In the genomic region with DNA sequence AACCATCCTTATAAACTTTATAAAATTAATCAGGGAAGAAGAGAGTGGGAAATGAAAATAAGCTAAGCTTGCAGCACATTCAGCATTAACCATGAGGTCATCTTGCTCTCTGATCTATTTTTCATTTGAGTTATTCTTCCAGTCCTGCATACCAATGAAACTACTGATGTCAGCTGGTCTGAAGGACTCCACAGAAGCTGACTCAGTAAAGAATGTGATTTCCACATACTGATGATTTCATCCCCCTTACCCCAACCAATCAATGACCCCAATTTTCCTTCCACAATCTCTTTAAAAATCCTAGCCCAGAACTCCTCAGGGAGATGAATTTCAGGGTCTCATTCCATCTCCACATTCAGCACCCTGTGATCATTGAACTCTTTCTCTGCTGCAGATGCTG, we compare ENCODE assay signal across 11 cellular contexts. TPM values are rescaled to one million over a fixed set of nuclear protein-coding genes. Genes with fewer than 3 reads are reported as not detected.
DNase-seq lines count a peak whose midpoint lies in the region; ATAC-seq and TF ChIP-seq lines count a peak whose summit lies in the region.
"Had no signal": no experiment of that assay in that cellular context is flagged by ENCODE, and none has a peak within 500 bp of the region (broad histone marks: within the 10 kb centered on the region; RNA-seq: fewer than 3 reads in every experiment).

No MANE protein-coding gene starts in this region.

- H2AK5ac ChIP-seq in trophoblast cell (ENCODE audit: low read length) = no peak overlapping the region

- no peaks in the 10 kb centered on the region for H3K9me3 Mint-ChIP-seq in activated CD8-positive, alpha-beta T cell treated with anti-CD3 and anti-CD28 coated beads, Interleukin-2, amount 10 ng/mL, durations not matched to agents 7 days and 5 days (ENCODE audit: insufficient read depth)
- H3K9me3 Mint-ChIP-seq: activated naive CD4-positive, alpha-beta T cell treated with anti-CD3 and anti-CD28 coated beads, Interleukin-2, amount 10 ng/mL, durations not matched to agents 7 days and 5 days had no signal

- ATAC-seq in activated CD8-positive, alpha-beta T cell treated with anti-CD3 and anti-CD28 coated beads, Interleukin-2, amount 10 ng/mL, durations not matched to agents 7 days and 5 days = no peak
- no peak for ATAC-seq in HG03469 (IDR thresholded peaks at IDR 0.05; ENCODE audit: unreplicated experiment)

- H3K36me3 ChIP-seq in trophoblast cell (ENCODE audit: control insufficient read depth in 1 of 2, insufficient read depth in 2 of 2, low read length in 2 of 2) (no peaks in the 10 kb centered on the region), HAP-1 (replicated peaks) (no peaks in the 10 kb centered on the region)

- H3K79me2 ChIP-seq in trophoblast cell (ENCODE audit: control insufficient read depth, insufficient read depth, low read length, poor library complexity) = no peaks in the 10 kb centered on the region

- DNase-seq in EH (ENCODE audit: low read depth) = peak; percentile 85
- peak; percentile 56 for DNase-seq in RWPE1 (ENCODE audit: low spot score)
- DNase-seq in fibroblast of the aortic adventitia (ENCODE audit: low read depth) = peak; percentile 86
- peak; percentile 11 to 54 for DNase-seq in trophoblast cell
- DNase-seq in activated CD8-positive, alpha-beta T cell treated with anti-CD3 and anti-CD28 coated beads, Interleukin-2, amount 10 ng/mL, durations not matched to agents 7 days and 5 days = no peak
- DNase-seq in HAP-1 (ENCODE audit: low spot score in 2 of 2) = no peak
- DNase-seq in C1 segment of cervical spinal cord (lab: John Stamatoyannopoulos, UW) = no peak
- DNase-seq: activated naive CD4-positive, alpha-beta T cell treated with anti-CD3 and anti-CD28 coated beads, Interleukin-2, amount 10 ng/mL, durations not matched to agents 7 days and 5 days; Kasumi-1; NK-92 treated with Interleukin-12 subunit alpha and Interleukin-12 subunit beta, amount 100 ng/mL, for 24 hours had no signal

- H3K18ac ChIP-seq in trophoblast cell (ENCODE audit: low read length) = no peak overlapping the region

- no peak overlapping the region for H2AFZ ChIP-seq in trophoblast cell (ENCODE audit: insufficient read depth, low read length, poor library complexity)

- no peak overlapping the region for H3K4me2 ChIP-seq in trophoblast cell (ENCODE audit: low read length)

- H3K27me3 ChIP-seq in trophoblast cell (ENCODE audit: insufficient read depth, low read length) = no peaks in the 10 kb centered on the region
- peaks cover 4% of the 10 kb centered on the region; the same call in 1 of the 2 replicates for H3K27me3 ChIP-seq in HAP-1 (ENCODE audit: low read depth)

- no peaks in the 10 kb centered on the region for H3K4me1 Mint-ChIP-seq in activated CD8-positive, alpha-beta T cell treated with anti-CD3 and anti-CD28 coated beads, Interleukin-2, amount 10 ng/mL, durations not matched to agents 7 days and 5 days (ENCODE audit: low read depth)
- H3K4me1 Mint-ChIP-seq: activated naive CD4-positive, alpha-beta T cell treated with anti-CD3 and anti-CD28 coated beads, Interleukin-2, amount 10 ng/mL, durations not matched to agents 7 days and 5 days had no signal

- POLR2A ChIA-PET in RWPE1 (lab: Yijun Ruan, JAX; ENCODE audit: low non-redundant PET) = no interaction called here
- POLR2A ChIA-PET in activated CD8-positive, alpha-beta T cell treated with anti-CD3 and anti-CD28 coated beads, Interleukin-2, amount 10 ng/mL, durations not matched to agents 7 days and 5 days (lab: Charles Lee) = no interaction called here

- H3K4me1 ChIP-seq in trophoblast cell (ENCODE audit: control insufficient read depth in 1 of 2, insufficient read depth in 2 of 2, low read length in 2 of 2) = no peaks in the 10 kb centered on the region
- no peaks in the 10 kb centered on the region for H3K4me1 ChIP-seq in HAP-1

- H3K4ac ChIP-seq in trophoblast cell (ENCODE audit: low read depth, low read length) = no peak overlapping the region

- no peak overlapping the region for H4K8ac ChIP-seq in trophoblast cell (ENCODE audit: low read depth, low read length)

- H3K27me3 Mint-ChIP-seq in activated CD8-positive, alpha-beta T cell treated with anti-CD3 and anti-CD28 coated beads, Interleukin-2, amount 10 ng/mL, durations not matched to agents 7 days and 5 days (ENCODE audit: low read depth) = peaks cover 11% of the 10 kb centered on the region

- in situ Hi-C loops in HAP-1 (cut with MboI; ENCODE audit: low sequenced_read_pairs) = no loop called here

- H3K4me3 ChIP-seq in fibroblast of the aortic adventitia (ENCODE audit: low read depth, low read length) (no peak overlapping the region), trophoblast cell (ENCODE audit: low read depth, low read length) (no peak overlapping the region), HAP-1 (no peak overlapping the region)

- H3K27ac Mint-ChIP-seq in activated CD8-positive, alpha-beta T cell treated with anti-CD3 and anti-CD28 coated beads, Interleukin-2, amount 10 ng/mL, durations not matched to agents 7 days and 5 days = no peak overlapping the region
- H3K27ac Mint-ChIP-seq: activated naive CD4-positive, alpha-beta T cell treated with anti-CD3 and anti-CD28 coated beads, Interleukin-2, amount 10 ng/mL, durations not matched to agents 7 days and 5 days had no signal

- CTCF ChIA-PET in RWPE1 (lab: Yijun Ruan, JAX) = no interaction called here
- CTCF ChIA-PET in activated CD8-positive, alpha-beta T cell treated with anti-CD3 and anti-CD28 coated beads, Interleukin-2, amount 10 ng/mL, durations not matched to agents 7 days and 5 days (lab: Charles Lee) = no interaction called here

- H3K23ac ChIP-seq in trophoblast cell (ENCODE audit: low read length) = no peak overlapping the region

- no peak overlapping the region for H3K27ac ChIP-seq in RWPE1
- no peak overlapping the region for H3K27ac ChIP-seq in trophoblast cell (ENCODE audit: low read depth, low read length)

- no peak overlapping the region for H2BK12ac ChIP-seq in trophoblast cell (ENCODE audit: low read length)

- TF ChIP-seq CTCF in RWPE1 (conservative IDR thresholded peaks at IDR 0.05; ENCODE audit: low read depth) = no peak
- TF ChIP-seq CTCF in fibroblast of the aortic adventitia (IDR thresholded peaks at IDR 0.05; ENCODE audit: insufficient read depth, low read length) = no peak

- H3K4me3 Mint-ChIP-seq in activated CD8-positive, alpha-beta T cell treated with anti-CD3 and anti-CD28 coated beads, Interleukin-2, amount 10 ng/mL, durations not matched to agents 7 days and 5 days = no peak overlapping the region
- H3K4me3 Mint-ChIP-seq: activated naive CD4-positive, alpha-beta T cell treated with anti-CD3 and anti-CD28 coated beads, Interleukin-2, amount 10 ng/mL, durations not matched to agents 7 days and 5 days had no signal

- H3K9me3 ChIP-seq in trophoblast cell (ENCODE audit: insufficient read depth, low read depth, low read length) = no peaks in the 10 kb centered on the region
- H3K9me3 ChIP-seq in HAP-1 = no peaks in the 10 kb centered on the region

- no peak overlapping the region for H2BK120ac ChIP-seq in trophoblast cell (ENCODE audit: insufficient read depth, low read length, poor library complexity)

- no peaks in the 10 kb centered on the region for H3K79me1 ChIP-seq in trophoblast cell (ENCODE audit: low read length)

- no peak overlapping the region for H3K9ac ChIP-seq in trophoblast cell (ENCODE audit: low read length)

- H4K12ac ChIP-seq in trophoblast cell (ENCODE audit: low read depth, low read length) = no peak overlapping the region

- H3K14ac ChIP-seq in trophoblast cell (ENCODE audit: low read length) = no peak overlapping the region

- no peak overlapping the region for H4K91ac ChIP-seq in trophoblast cell (ENCODE audit: low read depth, low read length)

- no peaks in the 10 kb centered on the region for H3K36me3 Mint-ChIP-seq in activated CD8-positive, alpha-beta T cell treated with anti-CD3 and anti-CD28 coated beads, Interleukin-2, amount 10 ng/mL, durations not matched to agents 7 days and 5 days (ENCODE audit: low read depth)
- H3K36me3 Mint-ChIP-seq: activated naive CD4-positive, alpha-beta T cell treated with anti-CD3 and anti-CD28 coated beads, Interleukin-2, amount 10 ng/mL, durations not matched to agents 7 days and 5 days had no signal

- H2BK5ac ChIP-seq in trophoblast cell (ENCODE audit: low read depth, low read length, poor library complexity) = no peak overlapping the region

RNA-seq across cellular contexts. Expression of a gene that starts 18.8 kb away (rescaled TPM):
- total RNA-seq in fibroblast of the aortic adventitia (ENCODE audit: low replicate concordance) = not detected in 2 replicates
- not detected in 2 replicates for polyA plus RNA-seq in trophoblast cell (2013)
- total RNA-seq in activated CD8-positive, alpha-beta T cell treated with anti-CD3 and anti-CD28 coated beads, Interleukin-2, amount 10 ng/mL, durations not matched to agents 7 days and 5 days = not detected

Comparison
In these comparisons a context has a peak if more than half of its experiments do, and no peak if none do; other contexts are left out.
1. DNase-seq: peak in EH (single experiment), RWPE1 (single experiment), fibroblast of the aortic adventitia (single experiment) and trophoblast cell (2 of 2); none in activated CD8-positive, alpha-beta T cell treated with anti-CD3 and anti-CD28 coated beads, Interleukin-2, amount 10 ng/mL, durations not matched to agents 7 days and 5 days (single experiment), HAP-1 (0 of 2) and C1 segment of cervical spinal cord (0 of 14).